8 cellular contexts compared by ENCODE assay signal in the genomic region with DNA sequence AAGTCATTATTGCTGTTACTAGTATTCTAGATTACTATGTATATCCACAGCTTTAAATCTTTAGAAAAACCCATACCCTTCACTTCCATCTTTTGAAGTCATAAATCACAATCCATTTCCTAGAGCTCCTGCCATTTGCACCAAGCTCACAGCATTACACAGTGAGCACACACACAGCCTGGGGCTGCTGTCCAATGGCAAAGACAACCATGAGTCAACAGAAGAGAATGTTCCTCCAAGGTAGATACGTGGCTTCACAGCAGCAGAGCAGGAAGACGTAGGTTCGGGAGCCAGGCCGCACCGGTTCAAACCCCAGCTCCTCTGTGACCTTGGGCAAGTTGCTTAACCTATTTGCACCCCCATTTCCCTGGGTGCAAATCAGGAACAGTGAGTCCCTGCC.
DNase-seq lines count a peak whose midpoint lies in the region; FAIRE-seq and TF ChIP-seq lines count a peak whose summit lies in the region.

No MANE protein-coding gene starts in this region.

- no peak overlapping the region for H4K5ac ChIP-seq in mesendoderm (ENCODE audit: low read length)

- FAIRE-seq in GM19239 (lab: Jason Lieb, UNC): no peak

- no peak overlapping the region for H3K23ac ChIP-seq in mesendoderm (ENCODE audit: low read length)

- H2BK5ac ChIP-seq in mesendoderm (ENCODE audit: low read length): no peak overlapping the region

- no peaks in the 10 kb centered on the region for H3K4me1 ChIP-seq in mesendoderm (ENCODE audit: control insufficient read depth, low read depth, low read length)

- no peak overlapping the region for H2BK120ac ChIP-seq in mesendoderm (ENCODE audit: low read depth, low read length)

- H3K4me2 ChIP-seq in mesendoderm (ENCODE audit: low read length): no peak overlapping the region

- CTCF ChIA-PET in AG04450 (lab: Charles Lee): no interaction called here

- no peaks in the 10 kb centered on the region for H3K79me2 ChIP-seq in mesendoderm (ENCODE audit: control insufficient read depth, insufficient read depth, low read length)

- H3K27me3 ChIP-seq in AG04450 (ENCODE audit: control insufficient read depth, insufficient read depth, low read length): no peaks in the 10 kb centered on the region
- no peaks in the 10 kb centered on the region for H3K27me3 ChIP-seq in mesendoderm (ENCODE audit: insufficient read depth, low read length, poor library complexity)

- H3K36me3 ChIP-seq in mesendoderm (ENCODE audit: control insufficient read depth, insufficient read depth, low read length): no peaks in the 10 kb centered on the region

- no peak overlapping the region for H2AK5ac ChIP-seq in mesendoderm (ENCODE audit: low read length)

- peak; percentile 54 for DNase-seq in AG04450 (ENCODE audit: low read depth, low spot score)
- DNase-seq in HT1080 (ENCODE audit: low read depth): peak; percentile 88
- DNase-seq in cardiac fibroblast (ENCODE audit: low read depth in 2 of 2): peak; percentile 89 to 92
- peak; percentile 75 for DNase-seq in mesendoderm
- no peak for DNase-seq in NCI-H146 treated with DMSO at 0.1 percent for 48 hours (lab: John Stamatoyannopoulos, UW; ENCODE audit: unreplicated experiment)
- DNase-seq in SKM-1 treated with dmso at 0.1 percent for 144 hours (lab: John Stamatoyannopoulos, UW; ENCODE audit: unreplicated experiment): no peak
- no peak for DNase-seq in Kasumi-1 (lab: John Stamatoyannopoulos, UW)
- no peak for DNase-seq in GM19239 (ENCODE audit: insufficient read length, low spot score)

- H4K8ac ChIP-seq in mesendoderm (ENCODE audit: low read depth, low read length): no peak overlapping the region

- TF ChIP-seq CTCF in AG04450 (IDR thresholded peaks at IDR 0.05; ENCODE audit: low read depth, low read length): no peak
- no peak for TF ChIP-seq CTCF in cardiac fibroblast (IDR thresholded peaks at IDR 0.05; ENCODE audit: low read depth, low read length)

- H3K18ac ChIP-seq in mesendoderm (ENCODE audit: low read length): no peak overlapping the region

- H3K4me3 ChIP-seq in AG04450 (ENCODE audit: low read depth, low read length) (no peak overlapping the region), cardiac fibroblast (replicated peaks in 1 of 2; ENCODE audit: low read depth in 2 of 2, low read length in 2 of 2) (no peak overlapping the region), mesendoderm (ENCODE audit: low read length) (no peak overlapping the region)

- H3K27ac ChIP-seq in AG04450 (ENCODE audit: low read depth, low read length) (peak overlapping the region; percentile 81), mesendoderm (ENCODE audit: low read depth, low read length) (no peak overlapping the region)

- POLR2A ChIA-PET in AG04450 (lab: Yijun Ruan, JAX): interaction anchor here (1.0 kb wide), 1 partner anchor 126 kb away, joined by 3 read pairs; no protein-coding TSS in a partner anchor

- no peak overlapping the region for H3K9ac ChIP-seq in mesendoderm (ENCODE audit: low read length)

- H3K9me3 ChIP-seq in AG04450 (ENCODE audit: control insufficient read depth, insufficient read depth, low read length): peaks cover 6% of the 10 kb centered on the region; the same call in 1 of the 2 replicates

- no peak overlapping the region for H3K56ac ChIP-seq in mesendoderm (ENCODE audit: low read length)

- H2BK15ac ChIP-seq in mesendoderm (replicated peaks; ENCODE audit: low read depth): no peak overlapping the region

- no peaks in the 10 kb centered on the region for H3K79me1 ChIP-seq in mesendoderm (ENCODE audit: low read length)

- H3K4ac ChIP-seq in mesendoderm (ENCODE audit: low read depth, low read length): no peak overlapping the region

- WGBS in mesendoderm (ENCODE audit: extremely low coverage, insufficient coverage, low lambda C conversion rate): no CpG with 5 or more reads among the region's 5 CpGs

Comparison
In these comparisons a context has a peak if more than half of its experiments do, and no peak if none do; other contexts are left out.
1. DNase-seq: peak in AG04450 (single experiment), HT1080 (single experiment), cardiac fibroblast (2 of 2) and mesendoderm (single experiment); none in NCI-H146 treated with DMSO at 0.1 percent for 48 hours (single experiment), SKM-1 treated with dmso at 0.1 percent for 144 hours (single experiment), Kasumi-1 (0 of 2) and GM19239 (single experiment).